In the genomic region with DNA sequence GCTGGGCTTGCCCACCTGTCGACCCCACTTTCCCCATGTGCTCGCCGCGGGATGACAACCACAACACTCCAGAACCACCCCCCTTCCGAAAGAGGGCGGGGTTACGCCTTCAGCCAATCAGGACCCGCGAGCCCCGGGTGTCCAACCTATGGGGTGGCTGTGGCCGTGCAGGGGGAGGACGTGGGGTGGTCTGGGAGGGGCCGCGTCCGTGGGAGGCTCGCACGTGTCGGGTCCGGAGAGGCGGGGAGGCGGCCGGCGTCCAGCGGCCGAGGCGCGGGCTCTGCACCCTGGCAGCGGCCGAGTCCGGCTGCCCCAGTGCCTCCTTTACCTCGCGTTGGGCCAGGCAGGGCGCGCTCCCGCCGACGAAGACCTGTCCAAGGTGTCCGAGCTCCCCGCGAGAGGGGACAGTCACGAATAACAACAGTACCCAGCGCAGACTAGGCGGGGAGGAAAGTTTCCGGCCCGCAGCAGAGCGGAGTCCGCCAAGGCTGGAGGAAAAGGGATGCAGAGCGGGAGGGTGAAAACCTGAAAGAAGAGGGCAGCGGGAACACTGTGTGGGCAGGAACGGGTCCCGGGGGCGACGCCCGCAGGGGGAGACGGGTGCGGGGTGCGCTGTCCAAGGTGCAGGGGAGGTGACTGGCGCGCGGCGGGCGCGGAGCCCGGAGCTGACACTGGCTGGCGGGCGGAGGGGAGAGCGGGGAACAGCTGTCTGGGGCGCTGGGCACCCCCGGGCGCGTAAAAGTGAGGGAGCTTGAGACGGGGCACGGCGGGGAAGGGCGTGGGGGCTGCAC, we compare ENCODE assay signal across 8 cellular contexts. TPM values are rescaled to one million over a fixed set of nuclear protein-coding genes. Genes with fewer than 3 reads are reported as not detected.
A peak's percentile ranks its signal among the peaks of the same experiment; 100 is the strongest.
DNase-seq lines count a peak whose midpoint lies in the region; ATAC-seq, FAIRE-seq and TF ChIP-seq lines count a peak whose summit lies in the region.

No MANE protein-coding gene starts in this region.

- DNase-seq in activated T-cell treated with anti-CD3 and anti-CD28 coated beads, Interleukin-2, amount 50 U/mL, for 1 hour = peak; percentile 22
- DNase-seq in activated T-cell treated with anti-CD3 and anti-CD28 coated beads for 4 hours (no peak), NCI-H2081 treated with DMSO at 0.1 percent for 48 hours (lab: John Stamatoyannopoulos, UW) (peak; percentile 32), frontal cortex (ENCODE audit: low spot score in 2 of 2) (peak; percentile 76 to 80), natural killer cell (no peak), uterus (peak; percentile 86)
- peak; percentile 41 for DNase-seq in activated naive CD4-positive, alpha-beta T cell treated with anti-CD3 and anti-CD28 coated beads, Interleukin-2, amount 10 ng/mL, durations not matched to agents 7 days and 5 days

- FAIRE-seq in frontal cortex (lab: Jason Lieb, UNC) = no peak

- H3K36me3 ChIP-seq in uterus = no peaks in the 10 kb centered on the region

- intact Hi-C loops in natural killer cell (cut with micrococcal nuclease) (no loop called here), uterus (cut with DNase I; ENCODE audit: low total_unique reads) (no loop called here)

- CTCF ChIA-PET in activated naive CD4-positive, alpha-beta T cell treated with anti-CD3 and anti-CD28 coated beads, Interleukin-2, amount 10 ng/mL, durations not matched to agents 7 days and 5 days (lab: Charles Lee) = interaction anchor here (1.2 kb wide), 1 partner anchor 701 kb away, joined by 3 read pairs; no protein-coding TSS in a partner anchor

- no peak for TF ChIP-seq POLR2A in uterus (IDR thresholded peaks at IDR 0.05)

- H3K27ac ChIP-seq in uterus = peak overlapping the region; percentile 86 to 89

- peaks cover 15% of the 10 kb centered on the region for H3K4me1 Mint-ChIP-seq in activated naive CD4-positive, alpha-beta T cell treated with anti-CD3 and anti-CD28 coated beads, Interleukin-2, amount 10 ng/mL, durations not matched to agents 7 days and 5 days
- peaks cover 0 to 5% of the 10 kb centered on the region in 2 donors for H3K4me1 Mint-ChIP-seq in natural killer cell

- no peaks in the 10 kb centered on the region for H3K9me3 ChIP-seq in uterus

- H3K36me3 Mint-ChIP-seq in activated naive CD4-positive, alpha-beta T cell treated with anti-CD3 and anti-CD28 coated beads, Interleukin-2, amount 10 ng/mL, durations not matched to agents 7 days and 5 days = no peaks in the 10 kb centered on the region
- H3K36me3 Mint-ChIP-seq in natural killer cell = no peaks in the 10 kb centered on the region

- H3K4me3 Mint-ChIP-seq in activated naive CD4-positive, alpha-beta T cell treated with anti-CD3 and anti-CD28 coated beads, Interleukin-2, amount 10 ng/mL, durations not matched to agents 7 days and 5 days = peak overlapping the region; percentile 83
- peak overlapping the region; percentile 76 for H3K4me3 Mint-ChIP-seq in natural killer cell

- ATAC-seq in natural killer cell (peak in 2 of 3 donors; percentile 26 to 29), GM21619 (IDR thresholded peaks at IDR 0.05; ENCODE audit: unreplicated experiment) (no peak)

- H3K27ac Mint-ChIP-seq in activated naive CD4-positive, alpha-beta T cell treated with anti-CD3 and anti-CD28 coated beads, Interleukin-2, amount 10 ng/mL, durations not matched to agents 7 days and 5 days = no peak overlapping the region
- no peak overlapping the region for H3K27ac Mint-ChIP-seq in natural killer cell

- peaks cover 38% of the 10 kb centered on the region for H3K27me3 Mint-ChIP-seq in activated naive CD4-positive, alpha-beta T cell treated with anti-CD3 and anti-CD28 coated beads, Interleukin-2, amount 10 ng/mL, durations not matched to agents 7 days and 5 days
- H3K27me3 Mint-ChIP-seq in natural killer cell (ENCODE audit: low read depth in 2 of 2) = peaks cover 25 to 38% of the 10 kb centered on the region in 2 donors

- peak overlapping the region; percentile 64 to 72 for H3K4me3 ChIP-seq in uterus

- no peaks in the 10 kb centered on the region for H3K9me3 Mint-ChIP-seq in activated naive CD4-positive, alpha-beta T cell treated with anti-CD3 and anti-CD28 coated beads, Interleukin-2, amount 10 ng/mL, durations not matched to agents 7 days and 5 days
- no peaks in the 10 kb centered on the region for H3K9me3 Mint-ChIP-seq in natural killer cell

- TF ChIP-seq CTCF in natural killer cell (IDR thresholded peaks at IDR 0.05) (no peak), uterus (IDR thresholded peaks at IDR 0.05) (no peak)

- H3K27me3 ChIP-seq in uterus = no peaks in the 10 kb centered on the region

- peaks cover 0 to 4% of the 10 kb centered on the region in 2 donors for H3K4me1 ChIP-seq in uterus

RNA-seq across cellular contexts. Expression of a gene that starts 0.9 kb away (rescaled TPM):
- total RNA-seq in frontal cortex (50.5 TPM), natural killer cell (not detected), uterus (10 to 100 TPM in 1 of 4 donors, 1 to 10 TPM in 3; 3.6 to 18.7 (median 5.7) TPM)

Comparison
In these comparisons a context has a peak if more than half of its experiments do, and no peak if none do; other contexts are left out.
1. DNase-seq: peak in activated T-cell treated with anti-CD3 and anti-CD28 coated beads, Interleukin-2, amount 50 U/mL, for 1 hour (single experiment), NCI-H2081 treated with DMSO at 0.1 percent for 48 hours (single experiment), activated naive CD4-positive, alpha-beta T cell treated with anti-CD3 and anti-CD28 coated beads, Interleukin-2, amount 10 ng/mL, durations not matched to agents 7 days and 5 days (single experiment), frontal cortex (2 of 2) and uterus (2 of 2); none in activated T-cell treated with anti-CD3 and anti-CD28 coated beads for 4 hours (single experiment) and natural killer cell (single experiment).
2. RNA of a gene that starts 0.9 kb away (total RNA-seq): 50.5 TPM in frontal cortex (single experiment) and 3.6 to 18.7 TPM in uterus; not detected in natural killer cell; every median in the first group is over 4 times any median in the second.